ENCODE assay signal across 29 cellular contexts in genomic region chr10:100868391-100868790, GRCh38.
"Had no signal": no experiment of that assay in that cellular context is flagged by ENCODE, and none has a peak within 500 bp of the region (broad histone marks: within the 10 kb centered on the region; RNA-seq: fewer than 3 reads in every experiment).

No MANE protein-coding gene starts in this region.

- ATAC-seq: activated naive CD8-positive, alpha-beta T cell treated with anti-CD3 and anti-CD28 coated beads, Interleukin-2, amount 50 U/mL, for 24 hours; Panc1 had no signal

- DNase-seq: activated CD4-positive, alpha-beta T cell treated with anti-CD3 and anti-CD28 coated beads, Interleukin-2, amount 10 ng/mL, durations not matched to agents 24 days and 14 days; activated CD4-positive, alpha-beta T cell treated with anti-CD3 and anti-CD28 coated beads, Interleukin-2, amount 50 U/mL, for 4 hours; activated CD8-positive, alpha-beta memory T cell treated with anti-CD3 and anti-CD28 coated beads, Interleukin-2, amount 50 U/mL, for 4 hours; activated effector memory CD4-positive, alpha-beta T cell treated with Interleukin-2 at 50 U/mL for 16 hours; activated naive CD4-positive, alpha-beta T cell treated with anti-CD3 and anti-CD28 coated beads, Interleukin-2, amount 10 ng/mL, durations not matched to agents 7 days and 5 days; activated naive CD8-positive, alpha-beta T cell treated with anti-CD3 and anti-CD28 coated beads, Interleukin-2, amount 50 U/mL, for 24 hours; activated T-cell treated with anti-CD3 and anti-CD28 coated beads for 4 hours; activated T-cell treated with anti-CD3 and anti-CD28 coated beads, Interleukin-2, amount 50 U/mL, for 48 hours; anterior cingulate cortex; central memory CD4-positive, alpha-beta T cell; Karpas-422; KBM-7; NCI-H1048; NCI-H1105 treated with DMSO at 0.1 percent for 48 hours; NCI-H1436; NCI-H1694; NCI-H1930; NCI-H2171 treated with DMSO at 0.1 percent for 48 hours; NCI-H2227 treated with DMSO at 0.1 percent for 48 hours; NCI-H446; NCI-H510A treated with DMSO at 0.1 percent for 48 hours; NCI-H526 treated with DMSO at 0.1 percent for 48 hours; SHP77 treated with DMSO at 0.1 percent for 48 hours; SK-N-SH had no signal

- H3K4me1 Mint-ChIP-seq: activated CD4-positive, alpha-beta T cell treated with anti-CD3 and anti-CD28 coated beads, Interleukin-2, amount 10 ng/mL, durations not matched to agents 24 days and 14 days; activated naive CD4-positive, alpha-beta T cell treated with anti-CD3 and anti-CD28 coated beads, Interleukin-2, amount 10 ng/mL, durations not matched to agents 7 days and 5 days; activated naive CD8-positive, alpha-beta T cell treated with anti-CD3 and anti-CD28 coated beads, Interleukin-2, amount 50 U/mL, for 24 hours had no signal

- H3K27ac Mint-ChIP-seq: activated CD4-positive, alpha-beta T cell treated with anti-CD3 and anti-CD28 coated beads, Interleukin-2, amount 10 ng/mL, durations not matched to agents 24 days and 14 days; activated naive CD4-positive, alpha-beta T cell treated with anti-CD3 and anti-CD28 coated beads, Interleukin-2, amount 10 ng/mL, durations not matched to agents 7 days and 5 days; activated naive CD8-positive, alpha-beta T cell; activated naive CD8-positive, alpha-beta T cell treated with anti-CD3 and anti-CD28 coated beads, Interleukin-2, amount 50 U/mL, for 24 hours; T-helper 1 cell treated with Interleukin-12 subunit alpha and Interleukin-12 subunit beta and Interleukin-4 antibody, amounts not matched to agents 30 μg/mL and 1 μg/mL, for 36 hours; T-helper 2 cell treated with Interferon-gamma antibody and Interleukin-4, amounts not matched to agents 5 μg/mL and 100 μg/mL, for 36 hours had no signal

- H3K36me3 Mint-ChIP-seq: activated naive CD4-positive, alpha-beta T cell treated with anti-CD3 and anti-CD28 coated beads, Interleukin-2, amount 10 ng/mL, durations not matched to agents 7 days and 5 days; activated naive CD8-positive, alpha-beta T cell; brain had no signal

- H3K9me3 Mint-ChIP-seq: activated CD4-positive, alpha-beta T cell treated with anti-CD3 and anti-CD28 coated beads, Interleukin-2, amount 10 ng/mL, durations not matched to agents 24 days and 14 days; activated naive CD4-positive, alpha-beta T cell treated with anti-CD3 and anti-CD28 coated beads, Interleukin-2, amount 10 ng/mL, durations not matched to agents 7 days and 5 days; activated naive CD8-positive, alpha-beta T cell treated with anti-CD3 and anti-CD28 coated beads, Interleukin-2, amount 50 U/mL, for 24 hours; T-helper 1 cell treated with Interleukin-12 subunit alpha and Interleukin-12 subunit beta and Interleukin-4 antibody, amounts not matched to agents 30 μg/mL and 1 μg/mL, for 36 hours; T-helper 2 cell treated with Interferon-gamma antibody and Interleukin-4, amounts not matched to agents 5 μg/mL and 100 μg/mL, for 36 hours had no signal

- H3K4me3 Mint-ChIP-seq: activated CD4-positive, alpha-beta T cell treated with anti-CD3 and anti-CD28 coated beads, Interleukin-2, amount 10 ng/mL, durations not matched to agents 24 days and 14 days; activated naive CD4-positive, alpha-beta T cell treated with anti-CD3 and anti-CD28 coated beads, Interleukin-2, amount 10 ng/mL, durations not matched to agents 7 days and 5 days; activated naive CD8-positive, alpha-beta T cell; activated naive CD8-positive, alpha-beta T cell treated with anti-CD3 and anti-CD28 coated beads, Interleukin-2, amount 50 U/mL, for 24 hours; brain; T-helper 1 cell treated with Interleukin-12 subunit alpha and Interleukin-12 subunit beta and Interleukin-4 antibody, amounts not matched to agents 30 μg/mL and 1 μg/mL, for 36 hours; T-helper 2 cell treated with Interferon-gamma antibody and Interleukin-4, amounts not matched to agents 5 μg/mL and 100 μg/mL, for 36 hours had no signal
